8 cellular contexts compared by ENCODE assay signal in the genomic region with DNA sequence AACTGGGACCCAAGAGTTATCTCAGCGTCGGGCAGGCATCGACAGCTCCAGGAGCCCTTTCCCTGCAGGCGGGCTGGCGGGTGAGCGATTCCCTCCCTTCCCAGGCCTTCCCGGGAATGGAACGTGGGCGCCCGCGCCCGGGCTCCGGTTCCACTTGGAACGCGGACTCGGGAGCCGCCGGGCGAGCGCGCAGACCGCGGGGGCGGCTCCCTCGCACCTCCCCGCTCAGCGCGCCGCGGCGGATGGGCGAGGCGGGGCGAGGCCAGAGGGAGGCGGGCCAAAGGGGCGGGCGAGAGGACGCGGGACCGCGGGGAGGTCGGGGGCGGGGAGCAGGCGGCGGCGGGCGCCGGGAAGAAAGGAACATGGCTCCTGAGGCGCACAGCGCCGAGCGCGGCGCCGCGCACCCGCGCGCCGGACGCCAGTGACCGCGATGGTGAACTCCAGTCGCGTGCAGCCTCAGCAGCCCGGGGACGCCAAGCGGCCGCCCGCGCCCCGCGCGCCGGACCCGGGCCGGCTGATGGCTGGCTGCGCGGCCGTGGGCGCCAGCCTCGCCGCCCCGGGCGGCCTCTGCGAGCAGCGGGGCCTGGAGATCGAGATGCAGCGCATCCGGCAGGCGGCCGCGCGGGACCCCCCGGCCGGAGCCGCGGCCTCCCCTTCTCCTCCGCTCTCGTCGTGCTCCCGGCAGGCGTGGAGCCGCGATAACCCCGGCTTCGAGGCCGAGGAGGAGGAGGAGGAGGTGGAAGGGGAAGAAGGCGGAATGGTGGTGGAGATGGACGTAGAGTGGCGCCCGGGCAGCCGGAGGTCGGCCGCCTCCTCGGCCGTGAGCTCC. TPM values are rescaled to one million over a fixed set of nuclear protein-coding genes. Genes with fewer than 3 reads are reported as not detected.
DNase-seq lines count a peak whose midpoint lies in the region; ATAC-seq and TF ChIP-seq lines count a peak whose summit lies in the region.

A gene (plus strand): TSS at position 332 of the 829 bp plus-strand sequence. CDS start 99 bp downstream, at position 431.

- H3K36me3 ChIP-seq in ES-I3 (ENCODE audit: insufficient read depth, low read length) (no peaks in the 10 kb centered on the region), KOPT-K1 (ENCODE audit: insufficient read depth, low read length) (no peaks in the 10 kb centered on the region), SU-DHL-6 (ENCODE audit: low read length) (no peaks in the 10 kb centered on the region), cardiac muscle cell (no peaks in the 10 kb centered on the region), transverse colon (no peaks in the 10 kb centered on the region)

- no peaks in the 10 kb centered on the region for H3K27me3 ChIP-seq in SU-DHL-6 (ENCODE audit: low read length)
- no peaks in the 10 kb centered on the region for H3K27me3 ChIP-seq in cardiac muscle cell
- no peaks in the 10 kb centered on the region for H3K27me3 ChIP-seq in transverse colon

- no peaks in the 10 kb centered on the region for H4K20me1 ChIP-seq in SU-DHL-6 (ENCODE audit: low read depth, low read length)

- peak; percentile 38 for DNase-seq in activated naive CD8-positive, alpha-beta T cell treated with anti-CD3 and anti-CD28 coated beads, Interleukin-2, amount 50 U/mL, for 16 hours (ENCODE audit: low read depth, low spot score)
- DNase-seq in cardiac muscle cell (ENCODE audit: low read depth in 1 of 2, low spot score in 1 of 2) (peak; percentile 83 to 84), pons (ENCODE audit: low spot score) (peak; percentile 78), transverse colon (peak; percentile 86)

- peak within 1 kb of the TSS; percentile 57 for H3K4me2 ChIP-seq in SU-DHL-6 (ENCODE audit: low read depth, low read length, poor library complexity, severe bottlenecking)

- in situ Hi-C loops in transverse colon (cut with MboI; ENCODE audit: low pct_ligation_motif_present in 1 of 4, low pct_unique_long_range_greater_than_20kb in 1 of 4, low sequenced_read_pairs in 3 of 4): no loop called here

- H2AFZ ChIP-seq in SU-DHL-6 (ENCODE audit: low read depth, low read length, severe bottlenecking): no peak within 1 kb of the TSS

- no peaks in the 10 kb centered on the region for H3F3A ChIP-seq in SU-DHL-6 (ENCODE audit: insufficient read depth)

- TF ChIP-seq CTCF in SU-DHL-6 (IDR thresholded peaks at IDR 0.05; ENCODE audit: insufficient read depth, low read length, poor library complexity, severe bottlenecking) (no peak), cardiac muscle cell (IDR thresholded peaks at IDR 0.05; ENCODE audit: low read depth, low read length) (no peak), transverse colon (IDR thresholded peaks at IDR 0.05) (no peak)

- TF ChIP-seq POLR2A in transverse colon (IDR thresholded peaks at IDR 0.05): peak; percentile 23

- H3K27ac ChIP-seq in KOPT-K1 (ENCODE audit: low read depth, low read length, poor library complexity, severe bottlenecking) (peak within 1 kb of the TSS; percentile 49), SU-DHL-6 (ENCODE audit: low read depth, low read length) (no peak within 1 kb of the TSS), cardiac muscle cell (no peak within 1 kb of the TSS), transverse colon (peak within 1 kb of the TSS; percentile 86 to 94 (median 92))

- H3K9ac ChIP-seq in ES-I3 (ENCODE audit: low read depth, low read length) (peak within 1 kb of the TSS; percentile 65), SU-DHL-6 (ENCODE audit: low read length) (peak within 1 kb of the TSS; percentile 54)

- WGBS in transverse colon (ENCODE audit: low coverage in 1 of 2), 2 donors: 1% methylated on average over 43 of the region's 117 CpGs; no CpG with 5 or more reads in 1 of the 2 donors

- H3K9me3 ChIP-seq in ES-I3 (ENCODE audit: control insufficient read depth, insufficient read depth, low read length): 0 out of 2 replicates have a peak, but pooled peaks cover 3% of the 10 kb centered on the region
- H3K9me3 ChIP-seq in KOPT-K1 (ENCODE audit: insufficient read depth, low read length, poor library complexity, severe bottlenecking): no peaks in the 10 kb centered on the region
- no peaks in the 10 kb centered on the region for H3K9me3 ChIP-seq in SU-DHL-6 (ENCODE audit: insufficient read depth, low read length)
- no peaks in the 10 kb centered on the region for H3K9me3 ChIP-seq in cardiac muscle cell (ENCODE audit: low read depth)
- H3K9me3 ChIP-seq in transverse colon: no peaks in the 10 kb centered on the region

- intact Hi-C loops in transverse colon (cut with DNase I; ENCODE audit: low total_unique reads): no loop called here

- H3K9me2 ChIP-seq in SU-DHL-6 (replicated peaks; ENCODE audit: insufficient read depth, low read length): no peaks in the 10 kb centered on the region

- peaks cover 28% of the 10 kb centered on the region for H3K4me1 ChIP-seq in ES-I3 (ENCODE audit: insufficient read depth, low read length)
- H3K4me1 ChIP-seq in cardiac muscle cell (ENCODE audit: low read depth): peaks cover 13% of the 10 kb centered on the region
- H3K4me1 ChIP-seq in transverse colon: peaks cover 0 to 32% (median 18%) of the 10 kb centered on the region in 4 donors

- ATAC-seq in GM21737 (IDR thresholded peaks at IDR 0.05; ENCODE audit: unreplicated experiment): peak; percentile 90

- H3K4me3 ChIP-seq in SU-DHL-6 (ENCODE audit: insufficient read depth, low read length, poor library complexity, severe bottlenecking): peak within 1 kb of the TSS; percentile 50
- H3K4me3 ChIP-seq in cardiac muscle cell: peak within 1 kb of the TSS; percentile 97
- peak within 1 kb of the TSS; percentile 80 to 90 (median 89) for H3K4me3 ChIP-seq in transverse colon

- H3K79me2 ChIP-seq in SU-DHL-6 (ENCODE audit: insufficient read depth, low read length): no peaks in the 10 kb centered on the region

- no peak for TF ChIP-seq EP300 in transverse colon (IDR thresholded peaks at IDR 0.05; ENCODE audit: low read depth)

RNA-seq across cellular contexts. Expression of the gene that starts here (rescaled TPM):
- total RNA-seq in cardiac muscle cell (27.1 and 31.1 TPM in 2 replicates), transverse colon (10 to 100 TPM; 15.7 to 48.0 (median 21.5) TPM)
- 16.3 and 19.2 TPM in 2 replicates for polyA plus RNA-seq in cardiac muscle cell

Comparison
In these comparisons a context has a peak if more than half of its experiments do, and no peak if none do; other contexts are left out.
1. H3K27ac ChIP-seq: peak in KOPT-K1 (single experiment) and transverse colon (4 of 4); none in SU-DHL-6 (single experiment) and cardiac muscle cell (single experiment).
2. Peak in every context shown above with its lines, with median percentiles within 50 percentile points of each other: H3K4me3 ChIP-seq and DNase-seq.